ENCODE assay signal across 8 cellular contexts in genomic region chr12:53180270-53180930, GRCh38. TPM values are rescaled to one million over a fixed set of nuclear protein-coding genes. Genes with fewer than 3 reads are reported as not detected.
DNase-seq lines count a peak whose midpoint lies in the region; ATAC-seq and TF ChIP-seq lines count a peak whose summit lies in the region.

Gene CSAD (minus strand): TSS chr12:53180925. CDS start chr12:53173470, 7,455 bp downstream.
A gene with protein sequence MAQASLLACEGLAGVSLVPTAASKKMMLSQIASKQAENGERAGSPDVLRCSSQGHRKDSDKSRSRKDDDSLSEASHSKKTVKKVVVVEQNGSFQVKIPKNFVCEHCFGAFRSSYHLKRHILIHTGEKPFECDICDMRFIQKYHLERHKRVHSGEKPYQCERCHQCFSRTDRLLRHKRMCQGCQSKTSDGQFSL (plus strand): TSS chr12:53180722. CDS start chr12:53181984, 1,262 bp downstream.

- H3K27ac ChIP-seq in CD8-positive, alpha-beta T cell (ENCODE audit: low read depth, low read length) = peak within 1 kb of the TSS; percentile 75
- H3K27ac ChIP-seq in ectodermal cell (ENCODE audit: insufficient read depth, low read depth, low read length, poor library complexity, severe bottlenecking) = peak within 1 kb of the TSS; percentile 97

- no peaks in the 10 kb centered on the region for H3K9me3 ChIP-seq in CD8-positive, alpha-beta T cell (ENCODE audit: low read length)
- no peaks in the 10 kb centered on the region for H3K9me3 ChIP-seq in ectodermal cell (ENCODE audit: control insufficient read depth, low read length)

- peak; percentile 93 to 99 (median 97) for DNase-seq in CD8-positive, alpha-beta T cell
- DNase-seq in HS-5 (ENCODE audit: low read depth) (peak; percentile 89), NK-92 (lab: John Stamatoyannopoulos, UW; ENCODE audit: unreplicated experiment) (peak; percentile 90), lung microvascular endothelial cell (ENCODE audit: low read depth in 2 of 2) (peak; percentile 96 to 98)
- peak; percentile 94 to 96 for DNase-seq in activated CD8-positive, alpha-beta memory T cell treated with anti-CD3 and anti-CD28 coated beads for 1 hour (ENCODE audit: extremely low read depth in 1 of 2, low read depth in 1 of 2)
- peak; percentile 93 to 97 (median 95) for DNase-seq in stimulated activated CD4-positive, alpha-beta T cell treated with anti-CD3 and anti-CD28 coated beads, TNF-alpha, amount 100 ng/mL, for 4 hours (ENCODE audit: low read depth in 3 of 3)

- no peak for TF ChIP-seq CTCF in CD8-positive, alpha-beta T cell (IDR thresholded peaks at IDR 0.05)

- 1% methylated on average over 67 of the region's 67 CpGs for WGBS in ectodermal cell, 2 experiments

- peaks cover 52% of the 10 kb centered on the region for H3K4me1 Mint-ChIP-seq in CD8-positive, alpha-beta T cell (ENCODE audit: low read depth)

- intact Hi-C loops in CD8-positive, alpha-beta T cell (cut with DNase I, micrococcal nuclease) = loop anchor here (1.0 to 10.0 kb wide), 15 partner anchors 18 to 1226 kb away; partner anchors contain the start of genes AAAS (in 2 of the 2), ESPL1 (in 2 of the 2), MYG1 (in 2 of the 2) and PFDN5 (in 2 of the 2)

- peaks cover 26% of the 10 kb centered on the region for H3K36me3 ChIP-seq in CD8-positive, alpha-beta T cell (ENCODE audit: insufficient read depth, low read length)
- peaks cover 23% of the 10 kb centered on the region for H3K36me3 ChIP-seq in ectodermal cell (ENCODE audit: control insufficient read depth, insufficient read depth, low read length)

- peak; percentile 96 for ATAC-seq in CD8-positive, alpha-beta T cell
- ATAC-seq in GM19468 (IDR thresholded peaks at IDR 0.05; ENCODE audit: extremely low read depth, unreplicated experiment) = peak; percentile 64

- H3K4me3 Mint-ChIP-seq in CD8-positive, alpha-beta T cell = peak within 1 kb of the TSS; percentile 86

- H3K4me3 ChIP-seq in CD8-positive, alpha-beta T cell (ENCODE audit: low read depth, low read length) = peak within 1 kb of the TSS; percentile 78
- H3K4me3 ChIP-seq in ectodermal cell (ENCODE audit: insufficient read depth, low read depth, low read length) = peak within 1 kb of the TSS; percentile 71

- H3K36me3 Mint-ChIP-seq in CD8-positive, alpha-beta T cell = peaks cover 42% of the 10 kb centered on the region

- POLR2A ChIA-PET in CD8-positive, alpha-beta T cell (lab: Charles Lee) = interaction anchor here (0.6 to 4.2 kb wide), 27 partner anchors 9 to 363 kb away, joined by 3 to 34 read pairs (median 5); partner anchors contain the start of genes AAAS, ESPL1, ITGB7 and PCBP2

- peak within 1 kb of the TSS; percentile 98 for H3K27ac Mint-ChIP-seq in CD8-positive, alpha-beta T cell

- CTCF ChIA-PET in CD8-positive, alpha-beta T cell (lab: Charles Lee) = interaction anchor here (0.9 to 3.5 kb wide), 11 partner anchors 9 to 141 kb away, joined by 3 to 22 read pairs (median 5); partner anchors contain the start of gene AAAS

- no peaks in the 10 kb centered on the region for H3K9me3 Mint-ChIP-seq in CD8-positive, alpha-beta T cell

- no peaks in the 10 kb centered on the region for H3K27me3 Mint-ChIP-seq in CD8-positive, alpha-beta T cell (ENCODE audit: low read depth)

- peaks cover 51% of the 10 kb centered on the region for H3K4me1 ChIP-seq in CD8-positive, alpha-beta T cell (ENCODE audit: insufficient read depth, low read length)
- H3K4me1 ChIP-seq in ectodermal cell (ENCODE audit: control insufficient read depth, insufficient read depth, low read length) = peaks cover 26% of the 10 kb centered on the region

- H3K27me3 ChIP-seq in CD8-positive, alpha-beta T cell (ENCODE audit: insufficient read depth, low read length) = no peaks in the 10 kb centered on the region
- no peaks in the 10 kb centered on the region for H3K27me3 ChIP-seq in ectodermal cell (ENCODE audit: control insufficient read depth, insufficient read depth, low read length, poor library complexity, severe bottlenecking)

RNA-seq across cellular contexts. Expression of gene CSAD, which starts in this region (rescaled TPM):
- 10 to 100 TPM; 28.0 to 29.6 TPM for total RNA-seq in CD8-positive, alpha-beta T cell
- polyA plus RNA-seq in ectodermal cell (2013, experiment 1 of 4) = 29.3 TPM
- polyA plus RNA-seq in ectodermal cell (2013, experiment 2 of 4) = 28.5 TPM
- 22.2 TPM for polyA plus RNA-seq in ectodermal cell (2013, experiment 3 of 4)
- 23.1 TPM for polyA plus RNA-seq in ectodermal cell (2013, experiment 4 of 4)
- total RNA-seq in lung microvascular endothelial cell = 2.6 and 6.0 TPM in 2 replicates

RNA-seq across cellular contexts. Expression of the second gene that starts in this region (rescaled TPM):
- 10 to 100 TPM; 24.8 to 24.9 TPM for total RNA-seq in CD8-positive, alpha-beta T cell
- polyA plus RNA-seq in ectodermal cell (2013, experiment 1 of 4) = 53.1 TPM
- polyA plus RNA-seq in ectodermal cell (2013, experiment 2 of 4) = 62.0 TPM
- polyA plus RNA-seq in ectodermal cell (2013, experiment 3 of 4) = 36.8 TPM
- polyA plus RNA-seq in ectodermal cell (2013, experiment 4 of 4) = 43.9 TPM
- total RNA-seq in lung microvascular endothelial cell = 9.6 and 12.1 TPM in 2 replicates

Comparison
In these comparisons a context has a peak if more than half of its experiments do, and no peak if none do; other contexts are left out.
1. Peak in every context shown above with its lines: DNase-seq, ATAC-seq, H3K4me3 ChIP-seq and H3K27ac ChIP-seq.